13 cellular contexts compared by ENCODE assay signal in the genomic region with DNA sequence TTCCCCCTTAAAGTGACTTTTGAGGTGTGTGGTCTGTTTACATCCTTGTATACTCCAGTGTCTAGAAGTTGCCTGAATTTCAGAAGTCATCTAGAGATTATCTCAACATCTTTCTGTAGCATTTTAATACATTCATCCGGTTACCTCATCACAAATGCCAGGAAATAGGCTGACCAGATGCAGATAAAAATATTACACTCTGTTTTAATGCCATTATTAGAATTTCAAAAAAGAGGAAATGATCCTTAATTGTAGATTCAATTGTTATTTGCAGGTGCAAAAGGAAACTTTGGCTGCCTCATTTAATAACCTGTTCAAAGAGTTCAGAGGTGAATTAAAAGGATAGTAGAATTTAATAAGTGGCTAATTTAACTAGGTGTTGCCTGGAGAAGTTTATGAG.
DNase-seq lines count a peak whose midpoint lies in the region; ATAC-seq lines count a peak whose summit lies in the region.
"Had no signal": no experiment of that assay in that cellular context is flagged by ENCODE, and none has a peak within 500 bp of the region (broad histone marks: within the 10 kb centered on the region; RNA-seq: fewer than 3 reads in every experiment).

No MANE protein-coding gene starts in this region.

- ATAC-seq in GM18499 (IDR thresholded peaks at IDR 0.05; ENCODE audit: insufficient read depth, unreplicated experiment), result peak; percentile 70
- ATAC-seq in GM19467 (IDR thresholded peaks at IDR 0.05; ENCODE audit: unreplicated experiment), result peak; percentile 63
- peak; percentile 76 for ATAC-seq in HG02885 (IDR thresholded peaks at IDR 0.05; ENCODE audit: poor library complexity, unreplicated experiment)
- ATAC-seq in HG02763 (IDR thresholded peaks at IDR 0.05; ENCODE audit: unreplicated experiment), result no peak
- ATAC-seq: left ventricle myocardium superior had no signal

- DNase-seq in RPMI8226, result peak; percentile 5
- DNase-seq in activated CD4-positive, alpha-beta T cell treated with anti-CD3 and anti-CD28 coated beads, Interleukin-2, amount 50 U/mL, for 1 hour, result no peak
- no peak for DNase-seq in COR-L47 (lab: John Stamatoyannopoulos, UW)
- no peak for DNase-seq in activated CD8-positive, alpha-beta memory T cell treated with anti-CD3 and anti-CD28 coated beads, Interleukin-2, amount 50 U/mL, for 4 hours
- DNase-seq: effector memory CD4-positive, alpha-beta T cell; left ventricle myocardium superior; NCI-H187 treated with DMSO at 0.1 percent for 48 hours; NCI-H524 treated with DMSO at 0.1 percent for 48 hours; retina had no signal
